Comparison of ENCODE assay signal across 8 cellular contexts in the genomic region with DNA sequence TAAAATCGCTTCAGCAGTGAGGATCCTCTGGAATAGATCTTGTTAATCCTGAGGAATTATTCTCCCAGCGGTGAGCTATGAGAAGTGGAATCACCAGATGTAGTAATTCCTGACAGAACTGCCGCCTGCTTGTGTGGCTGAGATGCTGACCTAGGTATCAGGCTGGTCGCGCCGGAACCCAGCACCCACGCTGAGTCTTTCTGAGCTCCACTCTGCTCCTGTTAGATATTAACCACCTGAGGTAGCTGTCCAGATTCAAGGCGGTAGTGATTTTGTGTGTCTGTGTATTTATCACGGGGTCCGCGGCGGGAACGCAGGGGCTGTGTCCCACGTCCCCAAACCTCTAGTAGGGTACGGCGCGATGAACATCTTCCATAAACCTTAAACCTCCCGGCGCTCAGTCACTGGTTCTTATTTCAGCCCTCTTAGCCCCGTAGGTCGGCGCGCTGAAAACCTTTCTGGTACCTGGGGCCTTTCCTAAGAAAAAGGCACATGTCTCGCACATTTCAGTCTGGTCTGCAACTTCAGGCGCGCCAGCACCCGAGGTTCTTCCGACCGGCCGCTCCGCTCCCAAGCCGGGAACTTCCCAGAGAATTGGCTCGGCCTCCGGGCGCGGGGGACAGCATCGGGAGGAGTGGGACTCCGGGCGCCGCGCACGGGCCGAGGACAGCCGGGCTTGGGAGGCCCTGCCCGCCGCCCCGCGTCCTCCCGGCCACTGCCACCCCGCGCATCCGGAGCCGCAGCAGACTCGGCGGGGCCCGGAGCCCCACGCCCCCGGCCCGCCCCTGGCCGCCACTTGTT. TPM values are rescaled to one million over a fixed set of nuclear protein-coding genes. Genes with fewer than 3 reads are reported as not detected.
DNase-seq lines count a peak whose midpoint lies in the region; ATAC-seq and TF ChIP-seq lines count a peak whose summit lies in the region.

No MANE protein-coding gene starts in this region.

- H3K27me3 ChIP-seq in ACC112 (ENCODE audit: insufficient read depth, low read length) (no peaks in the 10 kb centered on the region), upper lobe of left lung (no peaks in the 10 kb centered on the region)

- H3K36me3 ChIP-seq in ACC112 (ENCODE audit: insufficient read depth, low read length) = no peaks in the 10 kb centered on the region
- peaks cover 0 to 6% (median 2%) of the 10 kb centered on the region in 4 donors for H3K36me3 ChIP-seq in upper lobe of left lung

- H3K9me3 Mint-ChIP-seq in dendritic cell treated with granulocyte-macrophage colony-stimulating factor and Interleukin-4, amounts not matched to agents 40 ng/mL and 50 ng/mL, for 4 days = no peaks in the 10 kb centered on the region

- peaks cover 43% of the 10 kb centered on the region for H3K4me1 Mint-ChIP-seq in dendritic cell treated with granulocyte-macrophage colony-stimulating factor and Interleukin-4, amounts not matched to agents 40 ng/mL and 50 ng/mL, for 4 days (ENCODE audit: low read depth)

- H3K4me1 ChIP-seq in ACC112 (ENCODE audit: control insufficient read depth, insufficient read depth, low read length, unreplicated experiment) (peaks cover 15% of the 10 kb centered on the region), upper lobe of left lung (peaks cover 38 to 46% (median 41%) of the 10 kb centered on the region in 4 donors)

- H3K27ac ChIP-seq in ACC112 (ENCODE audit: low read depth, low read length) (no peak overlapping the region), upper lobe of left lung (peak overlapping the region; percentile 86 to 98 (median 89))

- H3K4me3 ChIP-seq in ACC112 (ENCODE audit: low read depth, low read length) (peak overlapping the region; percentile 83), upper lobe of left lung (peak overlapping the region; percentile 24 to 94 (median 76))

- intact Hi-C loops in dendritic cell treated with granulocyte-macrophage colony-stimulating factor and Interleukin-4, amounts not matched to agents 40 ng/mL and 50 ng/mL, for 4 days (cut with micrococcal nuclease) = loop anchor here (5.0 kb wide), 1 partner anchor 53 kb away; the partner anchor contains the start of gene CNNM4

- peaks cover 47% of the 10 kb centered on the region for H3K36me3 Mint-ChIP-seq in dendritic cell treated with granulocyte-macrophage colony-stimulating factor and Interleukin-4, amounts not matched to agents 40 ng/mL and 50 ng/mL, for 4 days (ENCODE audit: low read depth)

- no peaks in the 10 kb centered on the region for H3K79me2 ChIP-seq in ACC112 (ENCODE audit: control insufficient read depth, insufficient read depth, low read length, unreplicated experiment)

- ATAC-seq in HG03280 (IDR thresholded peaks at IDR 0.05; ENCODE audit: unreplicated experiment) = peak; percentile 1
- ATAC-seq in upper lobe of left lung (ENCODE audit: low FRiP score in 2 of 2) = no peak

- TF ChIP-seq POLR2A in Raji (IDR thresholded peaks at IDR 0.05; ENCODE audit: insufficient read depth, low read depth, low read length) (peak; percentile 41), upper lobe of left lung (IDR thresholded peaks at IDR 0.05) (peak in 1 of 4 donors; percentile 26)

- peak overlapping the region; percentile 81 for H3K4me3 Mint-ChIP-seq in dendritic cell treated with granulocyte-macrophage colony-stimulating factor and Interleukin-4, amounts not matched to agents 40 ng/mL and 50 ng/mL, for 4 days

- DNase-seq in EH (ENCODE audit: low read depth) (peak; percentile 34), midbrain (lab: John Stamatoyannopoulos, UW) (peak; percentile 66), upper lobe of left lung (no peak)
- no peak for DNase-seq in activated CD4-positive, CD25-positive, alpha-beta regulatory T cell (lab: John Stamatoyannopoulos, UW)

- H3K27ac Mint-ChIP-seq in dendritic cell treated with granulocyte-macrophage colony-stimulating factor and Interleukin-4, amounts not matched to agents 40 ng/mL and 50 ng/mL, for 4 days = peak overlapping the region; percentile 81

- no peak for TF ChIP-seq CTCF in upper lobe of left lung (IDR thresholded peaks at IDR 0.05)

- TF ChIP-seq EP300 in upper lobe of left lung (IDR thresholded peaks at IDR 0.05) = no peak

- WGBS in upper lobe of left lung, 2 donors = 1 to 2% methylated on average over 26 to 37 of the region's 60 CpGs

- H3K27me3 Mint-ChIP-seq in dendritic cell treated with granulocyte-macrophage colony-stimulating factor and Interleukin-4, amounts not matched to agents 40 ng/mL and 50 ng/mL, for 4 days = peaks cover 4% of the 10 kb centered on the region

- H3K9me3 ChIP-seq in upper lobe of left lung = no peaks in the 10 kb centered on the region

- peak overlapping the region; percentile 80 for H2AFZ ChIP-seq in ACC112 (ENCODE audit: low read length, unreplicated experiment)

RNA-seq across cellular contexts. Expression of gene CNNM3, which starts 0.5 kb away (rescaled TPM):
- total RNA-seq in upper lobe of left lung = 10 to 100 TPM; 17.2 to 52.4 (median 26.5) TPM

RNA-seq across cellular contexts. Expression of gene ANKRD23, which starts 28.3 kb away (rescaled TPM):
- total RNA-seq in upper lobe of left lung = 10 to 100 TPM in 2 of 6 donors, 1 to 10 TPM in 4; 2.0 to 27.2 (median 2.8) TPM

RNA-seq across cellular contexts. Expression of gene ANKRD39, which starts 42.3 kb away (rescaled TPM):
- 10 to 100 TPM in 3 of 6 donors, 1 to 10 TPM in 3; 7.1 to 13.6 (median 11.3) TPM for total RNA-seq in upper lobe of left lung

RNA-seq across cellular contexts. Expression of gene SEMA4C, which starts 54.4 kb away (rescaled TPM):
- total RNA-seq in upper lobe of left lung = 10 to 100 TPM; 14.0 to 43.6 (median 24.2) TPM

RNA-seq across cellular contexts. Expression of gene CNNM4, which starts 54.8 kb away (rescaled TPM):
- total RNA-seq in upper lobe of left lung = 10 to 100 TPM; 12.8 to 26.9 (median 22.1) TPM

Comparison
In these comparisons a context has a peak if more than half of its experiments do, and no peak if none do; other contexts are left out.
1. DNase-seq: peak in EH (single experiment) and midbrain (single experiment); none in upper lobe of left lung (0 of 2) and activated CD4-positive, CD25-positive, alpha-beta regulatory T cell (0 of 4).